In genomic region chr3:111691293-111691909, GRCh38 we compare ENCODE assay signal across 1 cellular context.
TF ChIP-seq lines count a peak whose summit lies in the region.

No MANE protein-coding gene starts in this region.

TF ChIP-seq in HEK293, 187 proteins besides CTCF, POLR2A, EP300 and RAD21 (continued from another document):
- no peak for TF ChIP-seq ATF2 (tag by site-specific recombination; IDR thresholded peaks at IDR 0.05; ENCODE audit: low read depth)
- no peak for TF ChIP-seq ZNF280D (tag by site-specific recombination; IDR thresholded peaks at IDR 0.05)
- TF ChIP-seq ZNF292 (tag by site-specific recombination; IDR thresholded peaks at IDR 0.05; ENCODE audit: borderline replicate concordance, low read depth), result no peak
